2 cellular contexts compared by ENCODE assay signal in the genomic region with DNA sequence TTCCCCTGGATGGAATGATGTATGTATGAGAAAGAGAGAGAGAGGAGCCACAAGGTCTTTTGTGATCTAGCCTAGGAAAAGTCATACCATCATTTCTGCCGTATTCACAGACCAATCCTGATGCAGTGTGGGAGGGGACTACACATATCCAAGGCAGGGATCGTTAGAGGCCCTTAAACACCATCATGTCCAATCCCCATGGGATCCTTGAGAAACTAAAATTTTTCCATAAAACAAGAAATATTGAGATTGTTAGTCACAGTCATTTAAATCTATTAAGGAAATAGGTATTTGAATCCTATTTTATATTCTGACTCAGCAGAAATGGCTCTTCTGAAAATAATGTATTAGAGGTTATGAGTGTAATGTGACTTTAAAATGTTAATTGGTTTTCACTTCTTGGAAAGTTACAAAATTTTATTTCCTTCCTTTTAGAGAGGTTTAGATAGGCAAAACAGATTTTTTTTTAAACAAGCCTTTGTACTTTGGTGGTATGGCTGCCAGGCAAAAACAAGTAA.
TF ChIP-seq lines count a peak whose summit lies in the region.

No MANE protein-coding gene starts in this region.

TF ChIP-seq in IMR-90, 13 proteins besides CTCF, POLR2A, EP300 and RAD21:
- TF ChIP-seq MAZ (IDR thresholded peaks at IDR 0.05; ENCODE audit: borderline replicate concordance, low read depth, low read length): no peak
- no peak for TF ChIP-seq FOS (IDR thresholded peaks at IDR 0.05; ENCODE audit: low read depth, low read length)
- TF ChIP-seq, protein P1, sequence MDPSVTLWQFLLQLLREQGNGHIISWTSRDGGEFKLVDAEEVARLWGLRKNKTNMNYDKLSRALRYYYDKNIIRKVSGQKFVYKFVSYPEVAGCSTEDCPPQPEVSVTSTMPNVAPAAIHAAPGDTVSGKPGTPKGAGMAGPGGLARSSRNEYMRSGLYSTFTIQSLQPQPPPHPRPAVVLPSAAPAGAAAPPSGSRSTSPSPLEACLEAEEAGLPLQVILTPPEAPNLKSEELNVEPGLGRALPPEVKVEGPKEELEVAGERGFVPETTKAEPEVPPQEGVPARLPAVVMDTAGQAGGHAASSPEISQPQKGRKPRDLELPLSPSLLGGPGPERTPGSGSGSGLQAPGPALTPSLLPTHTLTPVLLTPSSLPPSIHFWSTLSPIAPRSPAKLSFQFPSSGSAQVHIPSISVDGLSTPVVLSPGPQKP (IDR thresholded peaks at IDR 0.05; ENCODE audit: borderline replicate concordance, low read depth, low read length): no peak
- no peak for TF ChIP-seq RFX5 (IDR thresholded peaks at IDR 0.05; ENCODE audit: low read depth, low read length)
- TF ChIP-seq MAFK (IDR thresholded peaks at IDR 0.05; ENCODE audit: low read depth, low read length): peak; percentile 86
- TF ChIP-seq BHLHE40 (IDR thresholded peaks at IDR 0.05; ENCODE audit: low read depth, low read length): no peak
- TF ChIP-seq CHD1 (IDR thresholded peaks at IDR 0.05; ENCODE audit: low read depth, low read length): no peak
- TF ChIP-seq RCOR1 (IDR thresholded peaks at IDR 0.05; ENCODE audit: insufficient replicate concordance, low read length): no peak

TF ChIP-seq in K562, 482 proteins besides CTCF, POLR2A, EP300 and RAD21:
- TF ChIP-seq ZNF316 (IDR thresholded peaks at IDR 0.05): peak; percentile 93
- peak; percentile 69 for TF ChIP-seq MAFG (tag; conservative IDR thresholded peaks at IDR 0.05)
- no peak for TF ChIP-seq NCOA1 (IDR thresholded peaks at IDR 0.05; ENCODE audit: low read depth)
- TF ChIP-seq C11orf30 (IDR thresholded peaks at IDR 0.05; ENCODE audit: low read depth): peak; percentile 79
- TF ChIP-seq, protein P2, sequence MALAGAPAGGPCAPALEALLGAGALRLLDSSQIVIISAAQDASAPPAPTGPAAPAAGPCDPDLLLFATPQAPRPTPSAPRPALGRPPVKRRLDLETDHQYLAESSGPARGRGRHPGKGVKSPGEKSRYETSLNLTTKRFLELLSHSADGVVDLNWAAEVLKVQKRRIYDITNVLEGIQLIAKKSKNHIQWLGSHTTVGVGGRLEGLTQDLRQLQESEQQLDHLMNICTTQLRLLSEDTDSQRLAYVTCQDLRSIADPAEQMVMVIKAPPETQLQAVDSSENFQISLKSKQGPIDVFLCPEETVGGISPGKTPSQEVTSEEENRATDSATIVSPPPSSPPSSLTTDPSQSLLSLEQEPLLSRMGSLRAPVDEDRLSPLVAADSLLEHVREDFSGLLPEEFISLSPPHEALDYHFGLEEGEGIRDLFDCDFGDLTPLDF (CRISPR knock-in tag; IDR thresholded peaks at IDR 0.05): no peak
- TF ChIP-seq MAFK (IDR thresholded peaks at IDR 0.05; ENCODE audit: low read length): peak; percentile 71; the same call in 1 of the 2 replicates
- TF ChIP-seq MAFF (IDR thresholded peaks at IDR 0.05; ENCODE audit: low read length): peak; percentile 66; the same call in 1 of the 2 replicates
